Comparison of ENCODE assay signal across 24 cellular contexts in the genomic region with DNA sequence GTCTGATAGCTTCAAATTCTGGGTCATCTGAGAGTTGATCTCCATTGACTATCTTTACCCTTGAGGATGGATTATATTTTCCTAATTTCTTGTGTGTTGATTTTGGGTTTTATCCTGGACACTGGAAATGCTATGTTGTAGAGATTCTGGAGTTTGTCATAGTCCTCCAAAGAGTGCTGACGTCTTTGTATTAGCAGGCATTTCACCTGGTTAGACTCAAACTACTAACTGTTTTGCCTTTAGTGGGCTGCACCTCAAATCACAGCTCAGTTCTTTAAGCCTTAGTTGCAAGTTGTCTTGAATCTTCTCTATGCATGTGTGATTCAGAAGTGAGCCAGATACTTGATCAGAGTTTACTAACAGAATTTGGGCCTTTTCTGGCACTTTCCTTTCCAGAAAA.
"Had no signal": no experiment of that assay in that cellular context is flagged by ENCODE, and none has a peak within 500 bp of the region (broad histone marks: within the 10 kb centered on the region; RNA-seq: fewer than 3 reads in every experiment).

No MANE protein-coding gene starts in this region.

- H3K9ac ChIP-seq: KMS-11 had no signal

- H3K27ac ChIP-seq: brain microvascular endothelial cell, KMS-11 had no signal

- H3K4me3 ChIP-seq: Peyer's patch had no signal

- H3K4me3 Mint-ChIP-seq: activated CD4-positive, alpha-beta memory T cell treated with anti-CD3 and anti-CD28 coated beads for 36 hours; activated CD4-positive, alpha-beta T cell treated with anti-CD3 and anti-CD28 coated beads, Interleukin-2, amount 10 ng/mL, durations not matched to agents 7 days and 5 days; activated naive CD8-positive, alpha-beta T cell treated with anti-CD3 and anti-CD28 coated beads, Interleukin-2, amount 50 U/mL, for 24 hours; activated T-cell treated with anti-CD3 and anti-CD28 coated beads, Interleukin-2, amount 50 U/mL, for 4 hours; T-helper 17 cell; WTC11 had no signal

- H3K4me2 ChIP-seq: KMS-11 had no signal

- H3K9me3 ChIP-seq: Peyer's patch had no signal

- DNase-seq: activated CD4-positive, alpha-beta memory T cell treated with anti-CD3 and anti-CD28 coated beads for 36 hours; activated CD4-positive, alpha-beta T cell treated with anti-CD3 and anti-CD28 coated beads, Interleukin-2, amount 10 ng/mL, durations not matched to agents 7 days and 5 days; activated CD8-positive, alpha-beta memory T cell treated with anti-CD3 and anti-CD28 coated beads for 24 hours; activated effector memory CD4-positive, alpha-beta T cell treated with anti-CD3 and anti-CD28 coated beads, Interleukin-2, amount 50 U/mL, for 16 hours; activated naive CD4-positive, alpha-beta T cell treated with Interleukin-2 at 50 U/mL for 16 hours; activated naive CD8-positive, alpha-beta T cell treated with anti-CD3 and anti-CD28 coated beads, Interleukin-2, amount 50 U/mL, for 24 hours; activated T-cell treated with anti-CD3 and anti-CD28 coated beads, Interleukin-2, amount 50 U/mL, for 4 hours; amygdala; brain microvascular endothelial cell; NCI-H1092 treated with DMSO at 0.1 percent for 48 hours; NCI-H1436; NCI-H1694 treated with DMSO at 0.1 percent for 48 hours; NCI-H2029 treated with DMSO at 0.1 percent for 48 hours; NCI-H345; NCI-H510A; NCI-H526 treated with DMSO at 0.1 percent for 48 hours; NK-92 treated with Interleukin-12 subunit alpha and Interleukin-12 subunit beta, amount 100 ng/mL, for 24 hours; Peyer's patch; SHP77 treated with DMSO at 0.1 percent for 48 hours; T-helper 17 cell; T-helper 9 cell had no signal

- ATAC-seq: activated naive CD4-positive, alpha-beta T cell treated with anti-CD3 and anti-CD28 coated beads, Interleukin-2, amount 50 U/mL, for 72 hours; activated naive CD8-positive, alpha-beta T cell treated with anti-CD3 and anti-CD28 coated beads, Interleukin-2, amount 50 U/mL, for 24 hours; activated T-cell treated with anti-CD3 and anti-CD28 coated beads, Interleukin-2, amount 50 U/mL, for 4 hours; T-helper 17 cell; WTC11 had no signal

- H3K27me3 ChIP-seq: Peyer's patch had no signal

- H3K27ac Mint-ChIP-seq: activated CD4-positive, alpha-beta memory T cell treated with anti-CD3 and anti-CD28 coated beads for 36 hours; activated CD4-positive, alpha-beta T cell treated with anti-CD3 and anti-CD28 coated beads, Interleukin-2, amount 10 ng/mL, durations not matched to agents 7 days and 5 days; activated naive CD4-positive, alpha-beta T cell treated with anti-CD3 and anti-CD28 coated beads, Interleukin-2, amount 50 U/mL, for 72 hours; activated naive CD8-positive, alpha-beta T cell treated with anti-CD3 and anti-CD28 coated beads, Interleukin-2, amount 50 U/mL, for 24 hours; WTC11 had no signal

- H3K27me3 Mint-ChIP-seq: activated CD4-positive, alpha-beta memory T cell treated with anti-CD3 and anti-CD28 coated beads for 36 hours; activated CD4-positive, alpha-beta T cell treated with anti-CD3 and anti-CD28 coated beads, Interleukin-2, amount 10 ng/mL, durations not matched to agents 7 days and 5 days; activated naive CD8-positive, alpha-beta T cell treated with anti-CD3 and anti-CD28 coated beads, Interleukin-2, amount 50 U/mL, for 24 hours; T-helper 17 cell had no signal

- H3K36me3 Mint-ChIP-seq: activated CD4-positive, alpha-beta memory T cell treated with anti-CD3 and anti-CD28 coated beads for 36 hours; WTC11 had no signal

- H3K9me3 Mint-ChIP-seq: activated CD4-positive, alpha-beta memory T cell treated with anti-CD3 and anti-CD28 coated beads for 36 hours; activated T-cell treated with anti-CD3 and anti-CD28 coated beads, Interleukin-2, amount 50 U/mL, for 4 hours had no signal

- H3K36me3 ChIP-seq: brain microvascular endothelial cell, Peyer's patch had no signal
